Comparison of ENCODE assay signal across 8 cellular contexts in the genomic region with DNA sequence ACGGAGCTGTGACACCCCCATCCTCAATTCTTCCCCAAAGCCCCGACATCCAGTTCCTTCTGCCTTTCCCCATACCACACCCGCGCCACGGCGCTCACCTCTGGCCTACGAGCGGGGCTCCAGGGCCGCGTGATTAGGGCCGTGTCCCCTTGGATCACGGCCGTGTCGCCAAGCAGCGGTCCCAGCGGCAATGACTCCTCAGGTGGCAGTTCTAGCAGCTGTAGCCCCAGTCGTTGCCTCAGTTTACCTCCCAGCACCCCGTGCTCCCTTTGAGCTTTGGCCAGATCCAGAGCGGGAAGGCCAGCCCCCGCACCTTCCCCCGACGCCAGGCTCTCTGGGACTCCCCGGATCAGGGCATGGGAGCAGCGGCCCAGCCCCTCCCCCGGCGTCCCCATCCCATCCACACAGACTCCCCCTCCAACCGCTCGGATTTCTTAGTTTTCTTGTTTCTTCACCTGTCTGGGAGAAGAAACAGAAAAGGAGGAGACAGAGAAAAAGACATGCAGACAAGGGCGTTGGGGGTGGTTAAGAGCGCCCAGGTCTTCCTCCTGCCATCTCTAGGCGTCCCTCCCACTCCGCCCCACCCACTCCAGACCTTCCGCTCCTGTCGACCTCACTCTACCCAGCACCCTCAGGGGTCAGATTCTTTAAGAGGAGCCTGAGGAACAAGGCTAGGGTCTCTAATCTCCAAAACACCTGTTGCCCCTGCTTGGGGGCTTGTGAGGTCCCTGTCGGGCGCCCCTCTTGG. TPM values are rescaled to one million over a fixed set of nuclear protein-coding genes. Genes with fewer than 3 reads are reported as not detected.
DNase-seq lines count a peak whose midpoint lies in the region; ATAC-seq and TF ChIP-seq lines count a peak whose summit lies in the region.

A gene with protein sequence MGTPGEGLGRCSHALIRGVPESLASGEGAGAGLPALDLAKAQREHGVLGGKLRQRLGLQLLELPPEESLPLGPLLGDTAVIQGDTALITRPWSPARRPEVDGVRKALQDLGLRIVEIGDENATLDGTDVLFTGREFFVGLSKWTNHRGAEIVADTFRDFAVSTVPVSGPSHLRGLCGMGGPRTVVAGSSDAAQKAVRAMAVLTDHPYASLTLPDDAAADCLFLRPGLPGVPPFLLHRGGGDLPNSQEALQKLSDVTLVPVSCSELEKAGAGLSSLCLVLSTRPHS (minus strand): TSS at position 533 of the 748 bp plus-strand sequence. CDS start 138 bp downstream, at position 395.

- no peaks in the 10 kb centered on the region for H3K9me2 ChIP-seq in PC-9 (ENCODE audit: insufficient read depth)

- DNase-seq in PC-9 (no peak), endothelial cell (ENCODE audit: low spot score) (no peak), NCI-H2081 (lab: John Stamatoyannopoulos, UW) (no peak), MV-4-11 (lab: John Stamatoyannopoulos, UW) (no peak), islet precursor cell (no peak)
- DNase-seq in naive thymus-derived CD8-positive, alpha-beta T cell = no peak

- POLR2A ChIA-PET in PC-9 (lab: Charles Lee; ENCODE audit: unreplicated experiment) = interaction anchor here (0.5 kb wide), 2 partner anchors 169 kb away, joined by 3 to 5 read pairs; no protein-coding TSS in a partner anchor
- POLR2A ChIA-PET in naive thymus-derived CD8-positive, alpha-beta T cell (lab: Charles Lee) = interaction anchor here (0.8 to 4.3 kb wide), 18 partner anchors 10 to 243 kb away, joined by 3 to 24 read pairs (median 6); a partner anchor contains a TSS

- H3K36me3 ChIP-seq in PC-9 (ENCODE audit: low read depth) = peaks cover 33% of the 10 kb centered on the region

- no peaks in the 10 kb centered on the region for H3K9me3 Mint-ChIP-seq in endothelial cell (ENCODE audit: unreplicated experiment)
- no peaks in the 10 kb centered on the region for H3K9me3 Mint-ChIP-seq in naive thymus-derived CD8-positive, alpha-beta T cell

- H3K27ac Mint-ChIP-seq in endothelial cell (ENCODE audit: unreplicated experiment) = peak within 1 kb of the TSS; percentile 91
- H3K27ac Mint-ChIP-seq in naive thymus-derived CD8-positive, alpha-beta T cell = peak within 1 kb of the TSS; percentile 65 to 94 (median 90)

- H3K4me3 ChIP-seq in PC-9 = peak within 1 kb of the TSS; percentile 81

- H3K4me2 ChIP-seq in PC-9 = peak within 1 kb of the TSS; percentile 73

- no peak within 1 kb of the TSS for H3K27ac ChIP-seq in PC-9

- peak; percentile 5 to 25 for ATAC-seq in naive thymus-derived CD8-positive, alpha-beta T cell
- no peak for ATAC-seq in GM18517 (IDR thresholded peaks at IDR 0.05; ENCODE audit: unreplicated experiment)

- H3K27me3 ChIP-seq in PC-9 (ENCODE audit: insufficient read depth, low read depth) = no peaks in the 10 kb centered on the region

- CTCF ChIA-PET in PC-9 (lab: Charles Lee) = interaction anchor here (0.7 to 1.4 kb wide), 2 partner anchors 9 to 41 kb away, joined by 10 to 12 read pairs; no protein-coding TSS in a partner anchor

- peaks cover 11% of the 10 kb centered on the region for H3K27me3 Mint-ChIP-seq in endothelial cell (ENCODE audit: unreplicated experiment)
- no peaks in the 10 kb centered on the region for H3K27me3 Mint-ChIP-seq in naive thymus-derived CD8-positive, alpha-beta T cell

- H3K36me3 Mint-ChIP-seq in endothelial cell (ENCODE audit: low read depth, unreplicated experiment) = peaks cover 43% of the 10 kb centered on the region
- H3K36me3 Mint-ChIP-seq in naive thymus-derived CD8-positive, alpha-beta T cell = peaks cover 0 to 30% (median 6%) of the 10 kb centered on the region in 3 donors

- no peaks in the 10 kb centered on the region for H3K9me3 ChIP-seq in PC-9 (ENCODE audit: insufficient read depth, low read depth)

- peaks cover 19% of the 10 kb centered on the region for H3K79me2 ChIP-seq in PC-9 (ENCODE audit: low read depth)

- H4K20me1 ChIP-seq in PC-9 (ENCODE audit: insufficient read depth) = peaks cover 24% of the 10 kb centered on the region

- H3K4me1 Mint-ChIP-seq in endothelial cell (ENCODE audit: unreplicated experiment) = peaks cover 43% of the 10 kb centered on the region
- peaks cover 23 to 67% (median 64%) of the 10 kb centered on the region in 4 donors for H3K4me1 Mint-ChIP-seq in naive thymus-derived CD8-positive, alpha-beta T cell

- peak; percentile 85 for TF ChIP-seq CTCF in GM12872 (IDR thresholded peaks at IDR 0.05; ENCODE audit: insufficient read depth, low read depth, low read length)
- peak; percentile 81 for TF ChIP-seq CTCF in PC-9 (conservative IDR thresholded peaks at IDR 0.05)
- TF ChIP-seq CTCF in endothelial cell (IDR thresholded peaks at IDR 0.05; ENCODE audit: unreplicated experiment) = no peak

- no TSS peak for BruUV-seq in PC-9 (replicated peaks; lab: Mats Ljungman, UMichigan)

- H3K4me1 ChIP-seq in PC-9 (replicated peaks; ENCODE audit: insufficient read depth) = peaks cover 9% of the 10 kb centered on the region

- intact Hi-C loops in PC-9 (cut with micrococcal nuclease; ENCODE audit: unreplicated experiment) = loop anchor here (1.0 kb wide), 2 partner anchors 9 to 40 kb away; no protein-coding TSS in a partner anchor

- H2AFZ ChIP-seq in PC-9 = peak within 1 kb of the TSS; percentile 78

- peaks cover 58% of the 10 kb centered on the region for H3F3A ChIP-seq in PC-9 (ENCODE audit: insufficient read depth, low read depth)

- H3K4me3 Mint-ChIP-seq in endothelial cell (ENCODE audit: unreplicated experiment) = peak within 1 kb of the TSS; percentile 98
- H3K4me3 Mint-ChIP-seq in naive thymus-derived CD8-positive, alpha-beta T cell = peak within 1 kb of the TSS; percentile 94 to 98 (median 97)

RNA-seq across cellular contexts. Expression of the gene that starts here (rescaled TPM):
- total RNA-seq in PC-9 (2021) (58.3 and 99.6 TPM in 2 replicates), endothelial cell (ENCODE audit: unreplicated experiment) (145 TPM)
- 1 to 10 TPM; 3.1 to 5.1 TPM for total RNA-seq in naive thymus-derived CD8-positive, alpha-beta T cell
- 10 to 100 TPM in 2 of 3 donors, 1 to 10 TPM in 1; 8.0 to 14.7 (median 10.3) TPM for polyA plus RNA-seq in naive thymus-derived CD8-positive, alpha-beta T cell
